Comparison of ENCODE assay signal across 1 cellular context in genomic region chr7:143395187-143396149, GRCh38.
TF ChIP-seq lines count a peak whose summit lies in the region.

No MANE protein-coding gene starts in this region.

TF ChIP-seq in HepG2, 621 proteins besides CTCF, POLR2A, EP300 and RAD21 (continued from another document and continues in another):
- TF ChIP-seq PAF1 (CRISPR knock-in tag; IDR thresholded peaks at IDR 0.05), result no peak
- TF ChIP-seq NFE2 (CRISPR knock-in tag; IDR thresholded peaks at IDR 0.05), result no peak
- no peak for TF ChIP-seq ZNF841 (CRISPR knock-in tag; IDR thresholded peaks at IDR 0.05; ENCODE audit: borderline replicate concordance)
- TF ChIP-seq ZNF160 (CRISPR knock-in tag; IDR thresholded peaks at IDR 0.05), result no peak; the same call in 1 of the 2 replicates
- peak; percentile 37; the same call in 1 of the 2 replicates for TF ChIP-seq CEBPB (IDR thresholded peaks at IDR 0.05; ENCODE audit: borderline replicate concordance, low read depth, low read length)
- peak; percentile 63; the same call in 1 of the 2 replicates for TF ChIP-seq ZNF784 (CRISPR knock-in tag; IDR thresholded peaks at IDR 0.05; ENCODE audit: borderline replicate concordance)
- TF ChIP-seq NR2C2 (CRISPR knock-in tag; IDR thresholded peaks at IDR 0.05; ENCODE audit: borderline replicate concordance), result peak; percentile 79
- TF ChIP-seq GPN1 (CRISPR knock-in tag; IDR thresholded peaks at IDR 0.05; ENCODE audit: borderline replicate concordance), result no peak
- no peak for TF ChIP-seq ZNF18 (CRISPR knock-in tag; IDR thresholded peaks at IDR 0.05; ENCODE audit: insufficient replicate concordance)
- no peak for TF ChIP-seq ZNF260 (CRISPR knock-in tag; IDR thresholded peaks at IDR 0.05; ENCODE audit: borderline replicate concordance, low read depth)
- TF ChIP-seq ARHGAP35 (CRISPR knock-in tag; IDR thresholded peaks at IDR 0.05; ENCODE audit: borderline replicate concordance), result no peak
- TF ChIP-seq REPIN1 (CRISPR knock-in tag; IDR thresholded peaks at IDR 0.05; ENCODE audit: borderline replicate concordance, low read depth), result peak; percentile 58; the same call in 1 of the 2 replicates
- peak; percentile 86 for TF ChIP-seq MTA1 (CRISPR knock-in tag; IDR thresholded peaks at IDR 0.05; ENCODE audit: borderline replicate concordance)
- TF ChIP-seq ATF7-NPFF (CRISPR knock-in tag; IDR thresholded peaks at IDR 0.05; ENCODE audit: low read depth), result no peak
- no peak for TF ChIP-seq PBX2 (CRISPR knock-in tag; IDR thresholded peaks at IDR 0.05)
- TF ChIP-seq SOX5 (CRISPR knock-in tag; IDR thresholded peaks at IDR 0.05; ENCODE audit: borderline replicate concordance), result peak; percentile 95
- TF ChIP-seq DBP (CRISPR knock-in tag; IDR thresholded peaks at IDR 0.05; ENCODE audit: not compliant biosample characterization), result no peak
- no peak for TF ChIP-seq CBX5 (CRISPR knock-in tag; IDR thresholded peaks at IDR 0.05; ENCODE audit: borderline replicate concordance)
- TF ChIP-seq ZFAT (CRISPR knock-in tag; conservative IDR thresholded peaks at IDR 0.05), result no peak
- TF ChIP-seq WIZ (CRISPR knock-in tag; IDR thresholded peaks at IDR 0.05), result peak; percentile 37; the same call in 1 of the 2 replicates
- TF ChIP-seq PAX8 (CRISPR knock-in tag; IDR thresholded peaks at IDR 0.05; ENCODE audit: borderline replicate concordance), result no peak
- no peak for TF ChIP-seq ZNF354B (CRISPR knock-in tag; IDR thresholded peaks at IDR 0.05)
- TF ChIP-seq CCAR2 (optimal IDR thresholded peaks at IDR 0.05; ENCODE audit: low read depth, low read length), result no peak
- TF ChIP-seq FOXP1 (IDR thresholded peaks at IDR 0.05), result no peak
- TF ChIP-seq FOXP1 (CRISPR knock-in tag; IDR thresholded peaks at IDR 0.05), result peak; percentile 32; the same call in 1 of the 2 replicates
- TF ChIP-seq MTF2 (CRISPR knock-in tag; IDR thresholded peaks at IDR 0.05; ENCODE audit: borderline replicate concordance), result no peak
- TF ChIP-seq TSC22D2 (CRISPR knock-in tag; IDR thresholded peaks at IDR 0.05; ENCODE audit: borderline replicate concordance), result no peak
- TF ChIP-seq KDM3A (CRISPR knock-in tag; IDR thresholded peaks at IDR 0.05; ENCODE audit: low read depth), result peak; percentile 43; the same call in 1 of the 2 replicates
- TF ChIP-seq ZBED4 (CRISPR knock-in tag; IDR thresholded peaks at IDR 0.05; ENCODE audit: borderline replicate concordance), result peak; percentile 96; the same call in 1 of the 2 replicates
- TF ChIP-seq ZNF615 (CRISPR knock-in tag; IDR thresholded peaks at IDR 0.05; ENCODE audit: borderline replicate concordance), result no peak
- TF ChIP-seq XRCC5 (optimal IDR thresholded peaks at IDR 0.05; ENCODE audit: low read length), result no peak
- 0 out of 2 replicates have a peak, but pooled peaks have one; percentile 13 for TF ChIP-seq CHD2 (IDR thresholded peaks at IDR 0.05; ENCODE audit: low read depth, low read length)
- TF ChIP-seq PCBP2 (optimal IDR thresholded peaks at IDR 0.05; ENCODE audit: low read depth, low read length, poor library complexity, severe bottlenecking), result no peak
- no peak for TF ChIP-seq ZNF235 (CRISPR knock-in tag; IDR thresholded peaks at IDR 0.05; ENCODE audit: borderline replicate concordance)
- TF ChIP-seq NAIF1 (CRISPR knock-in tag; IDR thresholded peaks at IDR 0.05; ENCODE audit: borderline replicate concordance), result 0 out of 2 replicates have a peak, but pooled peaks have one; percentile 69
- TF ChIP-seq EED (CRISPR knock-in tag; IDR thresholded peaks at IDR 0.05), result no peak
- no peak for TF ChIP-seq CHD4 (IDR thresholded peaks at IDR 0.05; ENCODE audit: borderline replicate concordance, low read length)
- 0 out of 2 replicates have a peak, but pooled peaks have one; percentile 52 for TF ChIP-seq ETS1 (CRISPR knock-in tag; IDR thresholded peaks at IDR 0.05)
- no peak for TF ChIP-seq SNRNP70 (IDR thresholded peaks at IDR 0.05; ENCODE audit: low read depth, low read length)
- TF ChIP-seq ZBTB25 (CRISPR knock-in tag; IDR thresholded peaks at IDR 0.05), result no peak
- TF ChIP-seq TRIM24 (CRISPR knock-in tag; IDR thresholded peaks at IDR 0.05), result no peak
- TF ChIP-seq FOXA1 (IDR thresholded peaks at IDR 0.05), result no peak
- TF ChIP-seq FOXA1 (CRISPR knock-in tag; IDR thresholded peaks at IDR 0.05), result peak; percentile 80
- no peak for TF ChIP-seq ATF1 (CRISPR knock-in tag; IDR thresholded peaks at IDR 0.05)
- TF ChIP-seq TAF1 (CRISPR knock-in tag; IDR thresholded peaks at IDR 0.05), result peak; percentile 15; the same call in 1 of the 2 replicates
- 0 out of 2 replicates have a peak, but pooled peaks have one; percentile 24 for TF ChIP-seq NFKB2 (CRISPR knock-in tag; IDR thresholded peaks at IDR 0.05; ENCODE audit: borderline replicate concordance)
- TF ChIP-seq THRA (CRISPR knock-in tag; IDR thresholded peaks at IDR 0.05; ENCODE audit: borderline replicate concordance), result peak; percentile 83; the same call in 1 of the 2 replicates
- no peak for TF ChIP-seq PAWR (CRISPR knock-in tag; IDR thresholded peaks at IDR 0.05; ENCODE audit: borderline replicate concordance)
- peak; percentile 80; the same call in 1 of the 2 replicates for TF ChIP-seq SOX13 (IDR thresholded peaks at IDR 0.05)
- TF ChIP-seq SOX13 (CRISPR knock-in tag; conservative IDR thresholded peaks at IDR 0.05 in 1 of 2, IDR thresholded peaks at IDR 0.05 in 1 of 2), result peak in 1 of 2 experiments; percentile 97; a peak in 2 of 4 replicates
- TF ChIP-seq HNF4G (IDR thresholded peaks at IDR 0.05; ENCODE audit: borderline replicate concordance, low read depth, low read length), result peak; percentile 82
- TF ChIP-seq HNF4G (CRISPR knock-in tag; IDR thresholded peaks at IDR 0.05; ENCODE audit: borderline replicate concordance, low read depth), result 0 out of 2 replicates have a peak, but pooled peaks have one; percentile 64
- no peak for TF ChIP-seq CENPBD1 (CRISPR knock-in tag; IDR thresholded peaks at IDR 0.05; ENCODE audit: borderline replicate concordance, low read depth)
- TF ChIP-seq KLF11 (CRISPR knock-in tag; IDR thresholded peaks at IDR 0.05), result no peak
- TF ChIP-seq EHMT2 (IDR thresholded peaks at IDR 0.05; ENCODE audit: borderline replicate concordance, low read depth, low read length), result no peak
- TF ChIP-seq ZMYM4 (CRISPR knock-in tag; IDR thresholded peaks at IDR 0.05), result peak; percentile 49
- no peak for TF ChIP-seq KDM5B (CRISPR knock-in tag; IDR thresholded peaks at IDR 0.05; ENCODE audit: borderline replicate concordance)
